Comparison of ENCODE assay signal across 19 cellular contexts in genomic region chr19:484494-484893, GRCh38. TPM values are rescaled to one million over a fixed set of nuclear protein-coding genes. Genes with fewer than 3 reads are reported as not detected.
DNase-seq lines count a peak whose midpoint lies in the region; ATAC-seq, FAIRE-seq and TF ChIP-seq lines count a peak whose summit lies in the region.
"Had no signal": no experiment of that assay in that cellular context is flagged by ENCODE, and none has a peak within 500 bp of the region (broad histone marks: within the 10 kb centered on the region; RNA-seq: fewer than 3 reads in every experiment).

No MANE protein-coding gene starts in this region.

- 55% methylated on average over 10 of the region's 15 CpGs for WGBS in K562 (ENCODE audit: insufficient coverage, low coverage, missing lambda C conversion rate)

- ATAC-seq in K562, result no peak
- no peak for ATAC-seq in HG03108 (IDR thresholded peaks at IDR 0.05; ENCODE audit: unreplicated experiment)
- ATAC-seq: T-cell had no signal

- intact Hi-C loops in K562 (cut with micrococcal nuclease), result no loop called here

- in situ Hi-C loops in K562 (cut with MboI), result no loop called here

- no peak overlapping the region for H3K27ac ChIP-seq in K562 (ENCODE audit: extremely low read depth, low read depth, low read length)
- H3K27ac ChIP-seq in substantia nigra (ENCODE audit: low read depth, low read length, poor library complexity, severe bottlenecking), result peak overlapping the region; percentile 99
- H3K27ac ChIP-seq: C4-2B, KMS-11 had no signal

- no peak for FAIRE-seq in K562 (lab: Jason Lieb, UNC)

- CTCF ChIA-PET in K562 (lab: Yijun Ruan, JAX; ENCODE audit: low intra/inter-chr PET ratio), result no interaction called here

- H3K36me3 ChIP-seq in K562 (ENCODE audit: control insufficient read depth, insufficient read depth, low read length), result no peaks in the 10 kb centered on the region

- H4K20me1 ChIP-seq in K562 (replicated peaks; ENCODE audit: control insufficient read depth, insufficient read depth, low read length), result no peaks in the 10 kb centered on the region

- H3K9me3 Mint-ChIP-seq in glutamatergic neuron (ENCODE audit: unreplicated experiment), result peaks cover 47% of the 10 kb centered on the region

- TF ChIP-seq RAD21 in K562 (CRISPR knock-in tag; conservative IDR thresholded peaks at IDR 0.05 in 1 of 2, IDR thresholded peaks at IDR 0.05 in 1 of 2), result no peak

- H3K4me1 Mint-ChIP-seq in glutamatergic neuron (ENCODE audit: low read depth, unreplicated experiment), result peaks cover 26% of the 10 kb centered on the region

- no peak overlapping the region for H3K4me2 ChIP-seq in K562 (ENCODE audit: insufficient read depth, low read length)
- H3K4me2 ChIP-seq: KMS-11, SK-N-SH had no signal

- TF ChIP-seq POLR2A in K562 (conservative IDR thresholded peaks at IDR 0.05), result no peak

- no peak overlapping the region for H3K4me3 Mint-ChIP-seq in glutamatergic neuron (ENCODE audit: unreplicated experiment)
- H3K4me3 Mint-ChIP-seq: H9, T-cell had no signal

- H3K79me2 ChIP-seq in K562 (ENCODE audit: control insufficient read depth, insufficient read depth, low read length), result peaks cover 11% of the 10 kb centered on the region; the same call in 1 of the 3 replicates

- H2AFZ ChIP-seq in K562 (ENCODE audit: low read depth, low read length), result no peak overlapping the region

- H3K27me3 ChIP-seq in K562 (ENCODE audit: control insufficient read depth in 2 of 2, insufficient read depth in 2 of 2, low read length in 2 of 2), result no peaks in the 10 kb centered on the region; a peak in 1 of 5 replicates

- TF ChIP-seq CTCF in K562 (IDR thresholded peaks at IDR 0.05 in 2 of 3, conservative IDR thresholded peaks at IDR 0.05 in 1 of 3; ENCODE audit: insufficient read depth in 2 of 3, low read depth in 1 of 3, low read length in 3 of 3), result no peak
- no peak for TF ChIP-seq CTCF in glutamatergic neuron (IDR thresholded peaks at IDR 0.05; ENCODE audit: partially characterized antibody, unreplicated experiment)

- peaks cover 8 to 55% of the 10 kb centered on the region in 2 experiments for H3K4me1 ChIP-seq in K562 (replicated peaks in 1 of 2; ENCODE audit: control insufficient read depth in 2 of 2, insufficient read depth in 2 of 2, low read length in 2 of 2)

- peaks cover 16% of the 10 kb centered on the region for H3K36me3 Mint-ChIP-seq in glutamatergic neuron (ENCODE audit: unreplicated experiment)
- H3K36me3 Mint-ChIP-seq: T-cell had no signal

- BruUV-seq in K562 (replicated peaks; lab: Mats Ljungman, UMichigan), result no TSS peak

- no peaks in the 10 kb centered on the region for H3K9me1 ChIP-seq in K562 (ENCODE audit: control insufficient read depth, insufficient read depth, low read length)

- DNase-seq in K562 (ENCODE audit: extremely low read depth in 1 of 4, low spot score in 3 of 4) (no peak), glutamatergic neuron (no peak), substantia nigra (lab: John Stamatoyannopoulos, UW) (no peak), SHP77 treated with DMSO at 0.1 percent for 48 hours (lab: John Stamatoyannopoulos, UW) (no peak)
- DNase-seq: ACHN, AML-193, GDM1, H9, MV-4-11, NCI-H187 treated with DMSO at 0.1 percent for 48 hours, NCI-H2227 treated with DMSO at 0.1 percent for 48 hours, NCI-H774, SHP77, SK-N-SH, T-cell had no signal

- no peak for TF ChIP-seq EP300 in K562 (IDR thresholded peaks at IDR 0.05; ENCODE audit: low read length)

- peaks cover 46% of the 10 kb centered on the region for H3K27me3 Mint-ChIP-seq in glutamatergic neuron (ENCODE audit: unreplicated experiment)

- no peak overlapping the region for H3K4me3 ChIP-seq in K562

- H3K9me3 ChIP-seq in K562 (replicated peaks; ENCODE audit: control insufficient read depth, insufficient read depth, low read depth, low read length), result peaks cover 6% of the 10 kb centered on the region; the same call in 1 of the 2 replicates
- H3K9me3 ChIP-seq: SK-N-SH had no signal

- H3K27ac Mint-ChIP-seq in glutamatergic neuron (ENCODE audit: unreplicated experiment), result peak overlapping the region; percentile 64
- H3K27ac Mint-ChIP-seq: T-cell had no signal

- POLR2A ChIA-PET in K562 (lab: Yijun Ruan, JAX), result no interaction called here

- no peak overlapping the region for H3K9ac ChIP-seq in K562 (ENCODE audit: insufficient read depth in 1 of 2, low read depth in 2 of 2, low read length in 2 of 2)
- H3K9ac ChIP-seq: KMS-11, SK-N-SH had no signal

RNA-seq across cellular contexts. Expression of gene MADCAM1, which starts 11.8 kb away (rescaled TPM):
- total RNA-seq in K562 (2011; cell fraction: chromatin; rRNA removed; ENCODE audit: low replicate concordance), result not detected in 2 replicates
- 0.79 and 1.0 TPM in 2 replicates for total RNA-seq in K562 (2011; cell fraction: nucleolus; rRNA removed)
- total RNA-seq in K562 (2011; cell fraction: nucleoplasm; rRNA removed), result not detected in 2 replicates
- total RNA-seq in K562 (2014; rRNA removed), result 0.09 and 0.20 TPM in 2 replicates
- not detected in 2 replicates for total RNA-seq in K562 (2014; rRNA removed; fragmentation: Illumina TruSeq; extraction: Trizol)
- not detected in 2 replicates for total RNA-seq in K562 (2015; rRNA removed; fragmentation: Illumina TruSeq; extraction: Trizol)
- 0.09 TPM in 1 of 2 replicates, not detected in the other for total RNA-seq in K562 (2021)
- polyA plus RNA-seq in K562 (2011; rRNA removed), result 0.05 TPM in 1 of 2 replicates, not detected in the other
- polyA plus RNA-seq in K562 (2011; cell fraction: cytosol; rRNA removed), result 0.12 TPM in 1 of 2 replicates, not detected in the other
- 0.18 and 0.40 TPM in 2 replicates for polyA plus RNA-seq in K562 (2011; cell fraction: nucleus; rRNA removed)
- 0.27 and 0.82 TPM in 2 replicates for polyA plus RNA-seq in K562 (2012)
- polyA plus RNA-seq in K562 (2014; fragmentation: Illumina TruSeq; extraction: Trizol), result not detected in 2 replicates
- not detected for polyA plus RNA-seq in K562 (2014; fragmentation: Nextera tagmentation; extraction: Ambion mirVana)
- polyA plus RNA-seq in K562 (2014; rRNA removed), result 0.12 and 0.36 TPM in 2 replicates
- not detected in 2 replicates for polyA minus RNA-seq in K562 (2011; rRNA and poly(A)+ RNA removed)
- polyA minus RNA-seq in K562 (2011; cell fraction: cytosol; rRNA and poly(A)+ RNA removed), result not detected in 2 replicates
- 0.22 TPM in 1 of 2 replicates, not detected in the other for polyA minus RNA-seq in K562 (2011; cell fraction: nucleus; rRNA and poly(A)+ RNA removed)
- 1.7 TPM for total RNA-seq in glutamatergic neuron (ENCODE audit: unreplicated experiment)

RNA-seq across cellular contexts. Expression of gene TPGS1, which starts 22.8 kb away (rescaled TPM):
- 7.0 and 14.9 TPM in 2 replicates for total RNA-seq in K562 (2011; cell fraction: chromatin; rRNA removed; ENCODE audit: low replicate concordance)
- 10.1 and 11.5 TPM in 2 replicates for total RNA-seq in K562 (2011; cell fraction: nucleolus; rRNA removed)
- 5.3 and 6.3 TPM in 2 replicates for total RNA-seq in K562 (2011; cell fraction: nucleoplasm; rRNA removed)
- 22.6 and 31.6 TPM in 2 replicates for total RNA-seq in K562 (2014; rRNA removed)
- total RNA-seq in K562 (2014; rRNA removed; fragmentation: Illumina TruSeq; extraction: Trizol), result 0.32 and 0.47 TPM in 2 replicates
- 1.2 and 2.3 TPM in 2 replicates for total RNA-seq in K562 (2015; rRNA removed; fragmentation: Illumina TruSeq; extraction: Trizol)
- 13.0 and 15.5 TPM in 2 replicates for total RNA-seq in K562 (2021)
- 0.93 and 1.2 TPM in 2 replicates for polyA plus RNA-seq in K562 (2011; rRNA removed)
- polyA plus RNA-seq in K562 (2011; cell fraction: cytosol; rRNA removed), result 1.9 and 24.8 TPM in 2 replicates
- polyA plus RNA-seq in K562 (2011; cell fraction: nucleus; rRNA removed), result 1.8 and 3.9 TPM in 2 replicates
- 5.5 and 10.3 TPM in 2 replicates for polyA plus RNA-seq in K562 (2012)
- polyA plus RNA-seq in K562 (2014; fragmentation: Illumina TruSeq; extraction: Trizol), result 0.30 and 0.33 TPM in 2 replicates
- not detected for polyA plus RNA-seq in K562 (2014; fragmentation: Nextera tagmentation; extraction: Ambion mirVana)
- polyA plus RNA-seq in K562 (2014; rRNA removed), result 12.2 and 15.0 TPM in 2 replicates
- polyA minus RNA-seq in K562 (2011; rRNA and poly(A)+ RNA removed), result 0.74 and 0.78 TPM in 2 replicates
- polyA minus RNA-seq in K562 (2011; cell fraction: cytosol; rRNA and poly(A)+ RNA removed), result 1.6 and 5.0 TPM in 2 replicates
- polyA minus RNA-seq in K562 (2011; cell fraction: nucleus; rRNA and poly(A)+ RNA removed), result 3.2 and 3.8 TPM in 2 replicates
- total RNA-seq in glutamatergic neuron (ENCODE audit: unreplicated experiment), result 20.0 TPM

RNA-seq across cellular contexts. Expression of gene SHC2, which starts 23.7 kb away (rescaled TPM):
- total RNA-seq in K562 (2011; cell fraction: chromatin; rRNA removed; ENCODE audit: low replicate concordance), result 0.86 and 2.4 TPM in 2 replicates
- 1.1 and 1.3 TPM in 2 replicates for total RNA-seq in K562 (2011; cell fraction: nucleolus; rRNA removed)
- 0.88 and 1.6 TPM in 2 replicates for total RNA-seq in K562 (2011; cell fraction: nucleoplasm; rRNA removed)
- total RNA-seq in K562 (2014; rRNA removed) (0.14 TPM in 1 of 2 replicates, not detected in the other), K562 (2014; rRNA removed; fragmentation: Illumina TruSeq; extraction: Trizol) (not detected in 2 replicates), K562 (2015; rRNA removed; fragmentation: Illumina TruSeq; extraction: Trizol) (not detected in 2 replicates), K562 (2021) (0.16 and 0.20 TPM in 2 replicates), glutamatergic neuron (ENCODE audit: unreplicated experiment) (343 TPM)
- polyA plus RNA-seq in K562 (2011; rRNA removed) (0.36 and 1.3 TPM in 2 replicates), K562 (2014; fragmentation: Illumina TruSeq; extraction: Trizol) (not detected in 2 replicates), K562 (2014; fragmentation: Nextera tagmentation; extraction: Ambion mirVana) (not detected), K562 (2014; rRNA removed) (0.15 TPM in 1 of 2 replicates, not detected in the other)
- 0.49 and 0.64 TPM in 2 replicates for polyA plus RNA-seq in K562 (2011; cell fraction: cytosol; rRNA removed)
- polyA plus RNA-seq in K562 (2011; cell fraction: nucleus; rRNA removed), result 7.4 and 7.9 TPM in 2 replicates
- 0.16 and 2.0 TPM in 2 replicates for polyA plus RNA-seq in K562 (2012)
- polyA minus RNA-seq in K562 (2011; rRNA and poly(A)+ RNA removed), result 0.36 and 0.53 TPM in 2 replicates
- 0.55 and 0.76 TPM in 2 replicates for polyA minus RNA-seq in K562 (2011; cell fraction: cytosol; rRNA and poly(A)+ RNA removed)
- 0.89 and 0.94 TPM in 2 replicates for polyA minus RNA-seq in K562 (2011; cell fraction: nucleus; rRNA and poly(A)+ RNA removed)

RNA-seq across cellular contexts. Expression of gene CDC34, which starts 47.1 kb away (rescaled TPM):
- total RNA-seq in K562 (2011; cell fraction: chromatin; rRNA removed; ENCODE audit: low replicate concordance), result 34.1 and 85.3 TPM in 2 replicates
- total RNA-seq in K562 (2011; cell fraction: nucleolus; rRNA removed), result 68.2 and 70.5 TPM in 2 replicates
- total RNA-seq in K562 (2011; cell fraction: nucleoplasm; rRNA removed), result 40.9 and 50.4 TPM in 2 replicates
- 203 and 207 TPM in 2 replicates for total RNA-seq in K562 (2014; rRNA removed)
- 33.0 and 36.2 TPM in 2 replicates for total RNA-seq in K562 (2014; rRNA removed; fragmentation: Illumina TruSeq; extraction: Trizol)
- 65.5 and 75.7 TPM in 2 replicates for total RNA-seq in K562 (2015; rRNA removed; fragmentation: Illumina TruSeq; extraction: Trizol)
- total RNA-seq in K562 (2021), result 125 and 130 TPM in 2 replicates
- 82.7 and 103 TPM in 2 replicates for polyA plus RNA-seq in K562 (2011; rRNA removed)
- 89.6 and 173 TPM in 2 replicates for polyA plus RNA-seq in K562 (2011; cell fraction: cytosol; rRNA removed)
- polyA plus RNA-seq in K562 (2011; cell fraction: nucleus; rRNA removed), result 83.8 and 124 TPM in 2 replicates
- polyA plus RNA-seq in K562 (2012), result 72.7 and 83.2 TPM in 2 replicates
- 55.7 and 88.4 TPM in 2 replicates for polyA plus RNA-seq in K562 (2014; fragmentation: Illumina TruSeq; extraction: Trizol)
- polyA plus RNA-seq in K562 (2014; fragmentation: Nextera tagmentation; extraction: Ambion mirVana), result 1 to 10 TPM in 1 of 2 experiments, under 1 TPM in 1; 0.80 to 1.0 TPM
- polyA plus RNA-seq in K562 (2014; rRNA removed), result 125 and 142 TPM in 2 replicates
- polyA minus RNA-seq in K562 (2011; rRNA and poly(A)+ RNA removed), result 16.2 and 28.5 TPM in 2 replicates
- 36.4 and 44.9 TPM in 2 replicates for polyA minus RNA-seq in K562 (2011; cell fraction: cytosol; rRNA and poly(A)+ RNA removed)
- 18.4 and 20.5 TPM in 2 replicates for polyA minus RNA-seq in K562 (2011; cell fraction: nucleus; rRNA and poly(A)+ RNA removed)
- 136 TPM for total RNA-seq in glutamatergic neuron (ENCODE audit: unreplicated experiment)

RNA-seq across cellular contexts. Expression of gene GZMM, which starts 59.4 kb away (rescaled TPM):
- total RNA-seq in K562 (2011; cell fraction: chromatin; rRNA removed; ENCODE audit: low replicate concordance), result 0.49 and 1.6 TPM in 2 replicates
- total RNA-seq in K562 (2011; cell fraction: nucleolus; rRNA removed), result 4.0 and 4.5 TPM in 2 replicates
- total RNA-seq in K562 (2011; cell fraction: nucleoplasm; rRNA removed), result 1.4 and 1.9 TPM in 2 replicates
- total RNA-seq in K562 (2014; rRNA removed) (2.3 and 2.6 TPM in 2 replicates), K562 (2014; rRNA removed; fragmentation: Illumina TruSeq; extraction: Trizol) (not detected in 2 replicates), K562 (2015; rRNA removed; fragmentation: Illumina TruSeq; extraction: Trizol) (0.62 and 1.1 TPM in 2 replicates), K562 (2021) (0.72 and 1.8 TPM in 2 replicates), glutamatergic neuron (ENCODE audit: unreplicated experiment) (0.47 TPM)
- polyA plus RNA-seq in K562 (2011; rRNA removed) (0.70 and 0.97 TPM in 2 replicates), K562 (2014; fragmentation: Illumina TruSeq; extraction: Trizol) (0.61 TPM in 1 of 2 replicates, not detected in the other), K562 (2014; fragmentation: Nextera tagmentation; extraction: Ambion mirVana) (under 1 TPM; 0.08 to 0.27 TPM), K562 (2014; rRNA removed) (1.8 and 2.2 TPM in 2 replicates)
- polyA plus RNA-seq in K562 (2011; cell fraction: cytosol; rRNA removed), result 1.9 and 5.9 TPM in 2 replicates
- 0.87 and 1.8 TPM in 2 replicates for polyA plus RNA-seq in K562 (2011; cell fraction: nucleus; rRNA removed)
- 1.7 and 3.5 TPM in 2 replicates for polyA plus RNA-seq in K562 (2012)
- polyA minus RNA-seq in K562 (2011; rRNA and poly(A)+ RNA removed), result not detected in 2 replicates
- 2.5 TPM in 1 of 2 replicates, not detected in the other for polyA minus RNA-seq in K562 (2011; cell fraction: cytosol; rRNA and poly(A)+ RNA removed)
- not detected in 2 replicates for polyA minus RNA-seq in K562 (2011; cell fraction: nucleus; rRNA and poly(A)+ RNA removed)
- total RNA-seq: OCI-LY7 had no signal
- polyA plus RNA-seq: SK-N-SH had no signal

Comparison
In these comparisons a context has a peak if more than half of its experiments do, and no peak if none do; other contexts are left out.
1. RNA of gene SHC2, which starts 23.7 kb away (total RNA-seq): 343 TPM in glutamatergic neuron (single experiment); 0.14 to 2.4 TPM in K562; every median in the first group is over 100 times any median in the second.